ENCODE assay signal across 16 cellular contexts in the genomic region with DNA sequence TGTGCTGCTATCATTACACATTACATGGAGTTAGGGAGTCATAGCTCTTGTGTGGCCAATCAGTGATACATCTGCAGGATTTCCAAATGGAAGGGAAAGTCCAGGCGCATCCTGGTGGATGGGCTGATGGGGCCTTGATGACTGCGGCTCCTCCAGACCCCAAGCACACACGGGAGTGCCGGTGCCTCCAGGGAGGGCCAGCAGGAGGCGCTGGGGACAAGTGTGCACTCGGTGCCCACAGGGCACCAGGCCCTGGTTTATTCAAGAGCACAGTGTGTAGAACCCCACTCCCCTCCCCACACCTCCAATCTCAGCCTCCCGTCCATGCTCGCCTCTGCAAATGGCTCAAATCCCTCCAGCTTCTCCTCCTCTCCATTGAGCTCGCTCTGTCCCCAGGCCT.
DNase-seq lines count a peak whose midpoint lies in the region; ATAC-seq, FAIRE-seq and TF ChIP-seq lines count a peak whose summit lies in the region.
"Had no signal": no experiment of that assay in that cellular context is flagged by ENCODE, and none has a peak within 500 bp of the region (broad histone marks: within the 10 kb centered on the region; RNA-seq: fewer than 3 reads in every experiment).

No MANE protein-coding gene starts in this region.

- H4K20me1 ChIP-seq in DND-41 (ENCODE audit: insufficient read depth, low read length) (no peaks in the 10 kb centered on the region), K562 (replicated peaks; ENCODE audit: control insufficient read depth, insufficient read depth, low read length) (no peaks in the 10 kb centered on the region)

- no peak overlapping the region for H2AFZ ChIP-seq in DND-41 (ENCODE audit: low read depth, low read length)
- H2AFZ ChIP-seq in K562 (ENCODE audit: low read depth, low read length) = no peak overlapping the region

- no peak overlapping the region for H3K4me3 ChIP-seq in DND-41 (ENCODE audit: low read depth in 1 of 2, low read length in 2 of 2)
- no peak overlapping the region for H3K4me3 ChIP-seq in K562

- no peaks in the 10 kb centered on the region for H3K79me2 ChIP-seq in DND-41 (ENCODE audit: insufficient read depth, low read length)
- no peaks in the 10 kb centered on the region for H3K79me2 ChIP-seq in K562 (ENCODE audit: control insufficient read depth, insufficient read depth, low read length)

- TF ChIP-seq POLR2A in K562 (conservative IDR thresholded peaks at IDR 0.05) = no peak

- BruUV-seq in K562 (replicated peaks; lab: Mats Ljungman, UMichigan) = no TSS peak

- CTCF ChIA-PET in K562 (lab: Yijun Ruan, JAX; ENCODE audit: low intra/inter-chr PET ratio) = no interaction called here

- H3K9me3 ChIP-seq in DND-41 (ENCODE audit: insufficient read depth, low read length, severe bottlenecking) (no peaks in the 10 kb centered on the region), K562 (replicated peaks; ENCODE audit: control insufficient read depth, insufficient read depth, low read depth, low read length) (no peaks in the 10 kb centered on the region)

- H3K4me1 ChIP-seq in DND-41 (ENCODE audit: insufficient read depth, low read length) = no peaks in the 10 kb centered on the region
- H3K4me1 ChIP-seq in K562 (replicated peaks in 1 of 2; ENCODE audit: control insufficient read depth in 2 of 2, insufficient read depth in 2 of 2, low read length in 2 of 2) = no peaks in the 10 kb centered on the region

- no peaks in the 10 kb centered on the region for H3K36me3 ChIP-seq in DND-41 (ENCODE audit: insufficient read depth, low read length)
- H3K36me3 ChIP-seq in K562 (ENCODE audit: control insufficient read depth, insufficient read depth, low read length) = no peaks in the 10 kb centered on the region

- H3K4me2 ChIP-seq in DND-41 (ENCODE audit: insufficient read depth, low read length) (no peak overlapping the region), K562 (ENCODE audit: insufficient read depth, low read length) (no peak overlapping the region)
- H3K4me2 ChIP-seq: KMS-11 had no signal

- peak; percentile 33 for TF ChIP-seq CTCF in DND-41 (IDR thresholded peaks at IDR 0.05; ENCODE audit: borderline replicate concordance, extremely low read depth, low read length, poor library complexity, severe bottlenecking)
- TF ChIP-seq CTCF in GM12874 (IDR thresholded peaks at IDR 0.05; ENCODE audit: insufficient read depth, low read depth, low read length) = 0 out of 2 replicates have a peak, but pooled peaks have one; percentile 16
- TF ChIP-seq CTCF in K562 (IDR thresholded peaks at IDR 0.05 in 2 of 3, conservative IDR thresholded peaks at IDR 0.05 in 1 of 3; ENCODE audit: insufficient read depth in 2 of 3, low read depth in 1 of 3, low read length in 3 of 3) = peak in 2 of 3 experiments; percentile 18 to 36; a peak in 3 of 6 replicates

- H3K9ac ChIP-seq in DND-41 (ENCODE audit: low read depth, low read length) = no peak overlapping the region
- H3K9ac ChIP-seq in K562 (ENCODE audit: insufficient read depth in 1 of 2, low read depth in 2 of 2, low read length in 2 of 2) = no peak overlapping the region
- H3K9ac ChIP-seq: KMS-11 had no signal

- 10% methylated on average over 9 of the region's 9 CpGs for WGBS in K562 (ENCODE audit: insufficient coverage, low coverage, missing lambda C conversion rate)

- H3K27me3 ChIP-seq in DND-41 (ENCODE audit: insufficient read depth, low read length, poor library complexity) (no peaks in the 10 kb centered on the region), K562 (ENCODE audit: control insufficient read depth in 2 of 2, insufficient read depth in 2 of 2, low read length in 2 of 2) (peaks cover 7 to 17% of the 10 kb centered on the region in 2 experiments; a peak in 4 of 5 replicates)

- in situ Hi-C loops in K562 (cut with MboI) = no loop called here

- TF ChIP-seq RAD21 in K562 (CRISPR knock-in tag; conservative IDR thresholded peaks at IDR 0.05 in 1 of 2, IDR thresholded peaks at IDR 0.05 in 1 of 2) = no peak

- H3K27ac ChIP-seq in DND-41 (ENCODE audit: low read length) = no peak overlapping the region
- H3K27ac ChIP-seq in K562 (ENCODE audit: extremely low read depth, low read depth, low read length) = no peak overlapping the region
- H3K27ac ChIP-seq: KMS-11 had no signal

- DNase-seq in DND-41 = no peak
- no peak for DNase-seq in K562 (ENCODE audit: extremely low read depth in 1 of 4, low spot score in 3 of 4)
- peak; percentile 38 for DNase-seq in posterior vena cava (ENCODE audit: low spot score)
- DNase-seq in T-helper 9 cell = no peak
- DNase-seq in T1000 (lab: John Stamatoyannopoulos, UW) = no peak
- DNase-seq in SW 1271 (lab: John Stamatoyannopoulos, UW) = no peak
- DNase-seq: AML-193, Caco-2, GF-D8, HCEC 1CT, NCI-H1930, NCI-H345, NCI-H524 treated with DMSO at 0.1 percent for 48 hours had no signal

- POLR2A ChIA-PET in K562 (lab: Yijun Ruan, JAX) = interaction anchor here (1.4 to 2.2 kb wide), 2 partner anchors 15 to 30 kb away, joined by 3 to 6 read pairs; no protein-coding TSS in a partner anchor

- H3K9me1 ChIP-seq in K562 (ENCODE audit: control insufficient read depth, insufficient read depth, low read length) = no peaks in the 10 kb centered on the region

- FAIRE-seq in K562 (lab: Jason Lieb, UNC) = no peak

- ATAC-seq in DND-41 (ENCODE audit: insufficient read depth, low read depth) = no peak
- ATAC-seq in K562 = peak; percentile 56; the same call in 2 of the 3 replicates
- ATAC-seq: Panc1 had no signal

- intact Hi-C loops in K562 (cut with micrococcal nuclease) (no loop called here), posterior vena cava (cut with DNase I) (no loop called here)

- no peak for TF ChIP-seq EP300 in K562 (IDR thresholded peaks at IDR 0.05; ENCODE audit: low read length)

TF ChIP-seq in K562, 482 proteins besides CTCF, POLR2A, EP300 and RAD21:
- TF ChIP-seq, protein P1, sequence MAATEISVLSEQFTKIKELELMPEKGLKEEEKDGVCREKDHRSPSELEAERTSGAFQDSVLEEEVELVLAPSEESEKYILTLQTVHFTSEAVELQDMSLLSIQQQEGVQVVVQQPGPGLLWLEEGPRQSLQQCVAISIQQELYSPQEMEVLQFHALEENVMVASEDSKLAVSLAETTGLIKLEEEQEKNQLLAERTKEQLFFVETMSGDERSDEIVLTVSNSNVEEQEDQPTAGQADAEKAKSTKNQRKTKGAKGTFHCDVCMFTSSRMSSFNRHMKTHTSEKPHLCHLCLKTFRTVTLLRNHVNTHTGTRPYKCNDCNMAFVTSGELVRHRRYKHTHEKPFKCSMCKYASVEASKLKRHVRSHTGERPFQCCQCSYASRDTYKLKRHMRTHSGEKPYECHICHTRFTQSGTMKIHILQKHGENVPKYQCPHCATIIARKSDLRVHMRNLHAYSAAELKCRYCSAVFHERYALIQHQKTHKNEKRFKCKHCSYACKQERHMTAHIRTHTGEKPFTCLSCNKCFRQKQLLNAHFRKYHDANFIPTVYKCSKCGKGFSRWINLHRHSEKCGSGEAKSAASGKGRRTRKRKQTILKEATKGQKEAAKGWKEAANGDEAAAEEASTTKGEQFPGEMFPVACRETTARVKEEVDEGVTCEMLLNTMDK (IDR thresholded peaks at IDR 0.05; ENCODE audit: borderline replicate concordance, insufficient read depth, low read depth, low read length, poor library complexity, severe bottlenecking) = peak; percentile 19
- no peak for TF ChIP-seq ZNF212 (CRISPR knock-in tag; IDR thresholded peaks at IDR 0.05)
